In the genomic region with DNA sequence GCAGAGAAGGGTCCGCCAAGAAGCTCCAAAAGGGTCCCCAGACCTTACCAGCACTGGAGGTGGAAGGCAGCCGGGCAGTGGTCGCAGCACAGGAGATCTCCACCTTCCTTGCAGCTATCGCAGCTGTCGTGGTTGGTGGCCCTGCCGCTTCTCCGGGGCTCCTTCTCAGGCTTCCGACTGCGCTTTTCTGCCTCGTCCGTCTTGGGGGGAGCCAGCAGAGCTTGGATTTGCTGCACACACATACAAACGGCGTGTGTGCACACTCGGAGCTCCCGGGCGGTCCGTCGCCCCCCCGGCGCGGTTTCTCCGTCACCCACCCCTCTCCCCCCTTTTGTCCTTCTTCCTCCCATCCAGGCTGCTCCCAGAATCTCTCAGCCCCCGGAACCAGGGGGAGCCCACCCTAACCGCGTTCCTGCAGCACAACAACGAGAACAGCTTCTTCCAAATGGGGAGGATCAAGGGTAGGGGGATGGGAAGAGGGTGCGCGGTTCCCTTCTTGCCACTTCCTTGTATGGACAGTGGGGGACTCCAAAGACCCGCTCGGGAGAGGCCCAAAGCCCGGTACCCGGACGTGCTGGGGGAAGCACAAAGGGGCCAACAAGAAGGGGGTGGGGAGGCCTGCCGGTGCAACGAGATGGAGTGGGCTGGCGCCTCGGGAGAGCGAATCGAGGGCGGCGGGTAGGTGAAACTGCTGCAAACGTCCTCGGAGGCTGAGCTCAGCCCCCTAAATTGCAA, we compare ENCODE assay signal across 8 cellular contexts. TPM values are rescaled to one million over a fixed set of nuclear protein-coding genes. Genes with fewer than 3 reads are reported as not detected.
A peak's percentile ranks its signal among the peaks of the same experiment; 100 is the strongest.
DNase-seq lines count a peak whose midpoint lies in the region; ATAC-seq and TF ChIP-seq lines count a peak whose summit lies in the region.

No MANE protein-coding gene starts in this region.

- 0% methylated on average over 8 of the region's 43 CpGs; no CpG with 5 or more reads in 1 of the 2 donors for WGBS in gastroesophageal sphincter (ENCODE audit: low coverage in 1 of 2), 2 donors
- WGBS in transverse colon (ENCODE audit: low coverage in 1 of 2), 2 donors: 0 to 1% methylated on average over 16 to 39 of the region's 43 CpGs

- TF ChIP-seq CTCF in Peyer's patch (IDR thresholded peaks at IDR 0.05) (no peak), gastroesophageal sphincter (IDR thresholded peaks at IDR 0.05) (no peak), transverse colon (IDR thresholded peaks at IDR 0.05) (no peak)

- H3K4me1 ChIP-seq in Peyer's patch (peaks cover 0 to 39% (median 8%) of the 10 kb centered on the region in 4 donors), gastroesophageal sphincter (peaks cover 3 to 60% (median 35%) of the 10 kb centered on the region in 3 donors), transverse colon (peaks cover 23 to 46% (median 41%) of the 10 kb centered on the region in 4 donors)

- intact Hi-C loops in transverse colon (cut with DNase I; ENCODE audit: low total_unique reads): loop anchor here (5.0 to 10.0 kb wide), 2 partner anchors 48 to 225 kb away; partner anchors contain the start of genes DHRS13, NEK8 and TLCD1

- H3K27me3 ChIP-seq in Peyer's patch (no peaks in the 10 kb centered on the region), gastroesophageal sphincter (no peaks in the 10 kb centered on the region), transverse colon (no peaks in the 10 kb centered on the region)

- no peak for TF ChIP-seq EP300 in gastroesophageal sphincter (IDR thresholded peaks at IDR 0.05)
- no peak for TF ChIP-seq EP300 in transverse colon (IDR thresholded peaks at IDR 0.05; ENCODE audit: low read depth)

- DNase-seq in SIG-M5 treated with dmso at 0.1 percent for 504 hours (lab: John Stamatoyannopoulos, UW; ENCODE audit: unreplicated experiment) (peak; percentile 66), SIG-M5 (lab: John Stamatoyannopoulos, UW) (no peak), Peyer's patch (peak; percentile 61 to 82 (median 67)), activated gamma-delta T cell (lab: John Stamatoyannopoulos, UW) (peak; percentile 31), nucleus accumbens (lab: John Stamatoyannopoulos, UW) (peak in 38 of 56 donors; percentile 40 to 75 (median 58)), transverse colon (peak; percentile 61)

- H3K9me3 ChIP-seq in Peyer's patch (no peaks in the 10 kb centered on the region), gastroesophageal sphincter (no peaks in the 10 kb centered on the region), transverse colon (no peaks in the 10 kb centered on the region)

- in situ Hi-C loops in transverse colon (cut with MboI; ENCODE audit: low pct_ligation_motif_present in 1 of 4, low pct_unique_long_range_greater_than_20kb in 1 of 4, low sequenced_read_pairs in 3 of 4): no loop called here

- H3K36me3 ChIP-seq in Peyer's patch (peaks cover 0 to 3% (median 0%) of the 10 kb centered on the region in 3 donors), gastroesophageal sphincter (no peaks in the 10 kb centered on the region), transverse colon (no peaks in the 10 kb centered on the region)

- H3K4me3 ChIP-seq in Peyer's patch (peak overlapping the region; percentile 78 to 93 (median 87)), gastroesophageal sphincter (peak overlapping the region; percentile 96), transverse colon (peak overlapping the region; percentile 87 to 99 (median 94))

- TF ChIP-seq POLR2A in Peyer's patch (IDR thresholded peaks at IDR 0.05): no peak
- no peak for TF ChIP-seq POLR2A in gastroesophageal sphincter (IDR thresholded peaks at IDR 0.05)
- TF ChIP-seq POLR2A in transverse colon (IDR thresholded peaks at IDR 0.05): no peak

- H3K27ac ChIP-seq in Peyer's patch (peak overlapping the region; percentile 91 to 99 (median 97)), gastroesophageal sphincter (peak overlapping the region; percentile 94 to 99 (median 94)), transverse colon (peak overlapping the region; percentile 98 to 99 (median 98))

- ATAC-seq in gastroesophageal sphincter (no peak), HG02885 (IDR thresholded peaks at IDR 0.05; ENCODE audit: poor library complexity, unreplicated experiment) (no peak)

RNA-seq across cellular contexts. Expression of gene PHF12, which starts 1.1 kb away (rescaled TPM):
- total RNA-seq in Peyer's patch (100 to 1,000 TPM in 1 of 4 donors, 10 to 100 TPM in 3; 54.8 to 114 (median 72.9) TPM), gastroesophageal sphincter (10 to 100 TPM; 20.2 to 46.9 (median 37.8) TPM), transverse colon (100 to 1,000 TPM in 1 of 4 donors, 10 to 100 TPM in 3; 43.5 to 134 (median 60.5) TPM)

RNA-seq across cellular contexts. Expression of gene DHRS13, which starts 47.3 kb away (rescaled TPM):
- total RNA-seq in Peyer's patch (10 to 100 TPM in 1 of 4 donors, 1 to 10 TPM in 3; 3.3 to 10.0 (median 7.1) TPM), gastroesophageal sphincter (1 to 10 TPM; 3.9 to 6.5 (median 5.2) TPM), transverse colon (1 to 10 TPM; 2.2 to 6.5 (median 6.0) TPM)

RNA-seq across cellular contexts. Expression of gene FLOT2, which starts 52.7 kb away (rescaled TPM):
- total RNA-seq in Peyer's patch (10 to 100 TPM; 21.7 to 53.6 (median 41.9) TPM), gastroesophageal sphincter (100 to 1,000 TPM in 2 of 4 donors, 10 to 100 TPM in 2; 71.6 to 107 (median 91.2) TPM), transverse colon (10 to 100 TPM; 35.8 to 95.8 (median 46.5) TPM)

RNA-seq across cellular contexts. Expression of gene SEZ6, which starts 55.6 kb away (rescaled TPM):
- total RNA-seq in Peyer's patch (1 to 10 TPM in 1 of 4 donors, under 1 TPM in 1, not detected in 2; 0.66 to 1.1 TPM), gastroesophageal sphincter (under 1 TPM in 1 of 4 donors, not detected in 3; 0.13 TPM), transverse colon (under 1 TPM in 1 of 4 donors, not detected in 3; 0.14 TPM)
